ENCODE assay signal across 12 cellular contexts in the genomic region with DNA sequence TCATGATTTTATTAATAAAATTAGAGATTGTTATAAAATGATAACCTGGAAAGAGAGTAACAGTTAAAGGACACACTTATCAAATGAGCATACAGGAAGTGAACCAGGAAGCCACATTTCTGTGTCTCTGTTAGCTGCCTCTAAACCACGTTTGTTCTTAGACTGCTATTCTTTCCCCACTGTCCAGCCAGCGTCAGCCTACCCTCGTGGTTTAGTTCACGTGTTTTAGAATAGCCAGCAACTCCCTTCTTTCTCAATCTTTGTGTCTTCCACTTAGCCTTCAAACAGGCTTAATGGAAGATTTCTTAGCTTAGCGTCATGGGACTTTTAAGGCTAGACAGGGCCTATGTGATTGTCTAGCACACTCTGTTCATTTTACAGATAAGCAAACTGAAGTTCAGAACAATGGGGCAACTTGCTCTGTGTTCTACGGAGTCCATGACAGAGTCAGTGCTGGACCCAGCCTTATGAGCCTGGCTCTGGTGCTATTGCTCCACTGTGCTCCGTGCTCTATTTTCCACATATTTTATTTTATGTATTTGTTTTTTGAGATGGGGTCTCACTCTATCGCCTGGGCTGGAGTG. TPM values are rescaled to one million over a fixed set of nuclear protein-coding genes. Genes with fewer than 3 reads are reported as not detected.
A peak's percentile ranks its signal among the peaks of the same experiment; 100 is the strongest.
DNase-seq lines count a peak whose midpoint lies in the region; ATAC-seq and TF ChIP-seq lines count a peak whose summit lies in the region.
"Had no signal": no experiment of that assay in that cellular context is flagged by ENCODE, and none has a peak within 500 bp of the region (broad histone marks: within the 10 kb centered on the region; RNA-seq: fewer than 3 reads in every experiment).

No MANE protein-coding gene starts in this region.

- peaks cover 41% of the 10 kb centered on the region for H3K4me1 Mint-ChIP-seq in activated CD8-positive, alpha-beta T cell treated with anti-CD3 and anti-CD28 coated beads for 36 hours (ENCODE audit: low read depth)
- H3K4me1 Mint-ChIP-seq: memory B cell had no signal

- DNase-seq in heart right ventricle, result no peak
- DNase-seq in Right ventricle myocardium inferior (ENCODE audit: missing footprints), result no peak
- DNase-seq in activated CD8-positive, alpha-beta T cell treated with anti-CD3 and anti-CD28 coated beads for 36 hours, result peak; percentile 33
- peak; percentile 22 for DNase-seq in iris pigment epithelial cell (ENCODE audit: low read depth)
- DNase-seq in upper lobe of right lung, result no peak
- DNase-seq in GM19240 (ENCODE audit: insufficient read length, low spot score), result no peak
- DNase-seq in foreskin keratinocyte, result no peak
- DNase-seq: SHP77 treated with DMSO at 0.1 percent for 48 hours had no signal

- WGBS in heart right ventricle, 2 donors, result 56 to 64% methylated on average over 8 of the region's 8 CpGs

- H3K27ac ChIP-seq in heart right ventricle (peak overlapping the region in 6 of 10 donors; percentile 12 to 87 (median 39)), upper lobe of right lung (peak overlapping the region; percentile 24), foreskin keratinocyte (no peak overlapping the region)
- H3K27ac ChIP-seq: C4-2B, epithelial cell of prostate had no signal

- intact Hi-C loops in heart right ventricle (cut with DNase I) (no loop called here), Right ventricle myocardium inferior (cut with DNase I) (no loop called here), upper lobe of right lung (cut with DNase I) (no loop called here)
- intact Hi-C loops in activated CD8-positive, alpha-beta T cell treated with anti-CD3 and anti-CD28 coated beads for 36 hours (cut with micrococcal nuclease), result loop anchor here (10.0 kb wide), 1 partner anchor 612 kb away; no protein-coding TSS in a partner anchor

- H3K4me3 Mint-ChIP-seq in activated CD8-positive, alpha-beta T cell treated with anti-CD3 and anti-CD28 coated beads for 36 hours, result no peak overlapping the region
- H3K4me3 Mint-ChIP-seq: memory B cell had no signal

- H3K27me3 ChIP-seq in heart right ventricle (no peaks in the 10 kb centered on the region), upper lobe of right lung (no peaks in the 10 kb centered on the region), foreskin keratinocyte (no peaks in the 10 kb centered on the region)

- H3K27me3 Mint-ChIP-seq in activated CD8-positive, alpha-beta T cell treated with anti-CD3 and anti-CD28 coated beads for 36 hours, result no peaks in the 10 kb centered on the region

- POLR2A ChIA-PET in activated CD8-positive, alpha-beta T cell treated with anti-CD3 and anti-CD28 coated beads for 36 hours (lab: Charles Lee), result interaction anchor here (0.5 to 0.9 kb wide), 4 partner anchors 10 to 1304 kb away, joined by 3 read pairs; no protein-coding TSS in a partner anchor

- H3K27ac Mint-ChIP-seq in activated CD8-positive, alpha-beta T cell treated with anti-CD3 and anti-CD28 coated beads for 36 hours, result peak overlapping the region; percentile 81
- H3K27ac Mint-ChIP-seq: memory B cell had no signal

- TF ChIP-seq CTCF in heart right ventricle (IDR thresholded peaks at IDR 0.05) (no peak), upper lobe of right lung (IDR thresholded peaks at IDR 0.05) (no peak), foreskin keratinocyte (conservative IDR thresholded peaks at IDR 0.05) (no peak)
- no peak for TF ChIP-seq CTCF in activated CD8-positive, alpha-beta T cell treated with anti-CD3 and anti-CD28 coated beads for 36 hours (IDR thresholded peaks at IDR 0.05)

- H3K36me3 ChIP-seq in heart right ventricle, result no peaks in the 10 kb centered on the region
- H3K36me3 ChIP-seq in upper lobe of right lung, result no peaks in the 10 kb centered on the region

- H3K36me3 Mint-ChIP-seq in activated CD8-positive, alpha-beta T cell treated with anti-CD3 and anti-CD28 coated beads for 36 hours (ENCODE audit: low read depth), result peaks cover 6% of the 10 kb centered on the region
- H3K36me3 Mint-ChIP-seq: memory B cell had no signal

- ATAC-seq in heart right ventricle (peak in 6 of 8 donors; percentile 15 to 39 (median 27)), Right ventricle myocardium inferior (no peak), upper lobe of right lung (peak; percentile 90), foreskin keratinocyte (no peak), GM19463 (IDR thresholded peaks at IDR 0.05; ENCODE audit: unreplicated experiment) (no peak)
- ATAC-seq in activated CD8-positive, alpha-beta T cell treated with anti-CD3 and anti-CD28 coated beads for 36 hours, result peak; percentile 22

- H3K4me3 ChIP-seq in heart right ventricle, result no peak overlapping the region
- no peak overlapping the region for H3K4me3 ChIP-seq in upper lobe of right lung

- H3K4me1 ChIP-seq in heart right ventricle, result peaks cover 0 to 57% (median 24%) of the 10 kb centered on the region in 9 donors
- no peaks in the 10 kb centered on the region for H3K4me1 ChIP-seq in upper lobe of right lung
- H3K4me1 ChIP-seq in foreskin keratinocyte, result peaks cover 5% of the 10 kb centered on the region

- CTCF ChIA-PET in activated CD8-positive, alpha-beta T cell treated with anti-CD3 and anti-CD28 coated beads for 36 hours (lab: Charles Lee), result interaction anchor here (0.8 to 1.0 kb wide), 2 partner anchors 22 to 156 kb away, joined by 3 read pairs; no protein-coding TSS in a partner anchor

- H3K9me3 ChIP-seq in heart right ventricle, result no peaks in the 10 kb centered on the region
- H3K9me3 ChIP-seq in upper lobe of right lung, result no peaks in the 10 kb centered on the region

- peaks cover 1% of the 10 kb centered on the region for H3K9me3 Mint-ChIP-seq in activated CD8-positive, alpha-beta T cell treated with anti-CD3 and anti-CD28 coated beads for 36 hours
- H3K9me3 Mint-ChIP-seq: memory B cell had no signal

RNA-seq across cellular contexts. Expression of gene GRAMD1B, which starts 27.2 kb away (rescaled TPM):
- total RNA-seq in heart right ventricle (10 to 100 TPM in 9 of 10 donors, 1 to 10 TPM in 1; 8.4 to 41.0 (median 23.3) TPM), Right ventricle myocardium inferior (17.6 TPM), upper lobe of right lung (4.8 TPM), foreskin keratinocyte (0.04 and 0.07 TPM in 2 replicates)
- polyA plus RNA-seq in heart right ventricle (10 to 100 TPM in 1 of 2 donors, 1 to 10 TPM in 1; 7.3 to 16.1 TPM), foreskin keratinocyte (0.03 and 0.09 TPM in 2 replicates)
- 10 to 100 TPM; 15.4 to 16.2 TPM for total RNA-seq in activated CD8-positive, alpha-beta T cell treated with anti-CD3 and anti-CD28 coated beads for 36 hours

Comparison
In these comparisons a context has a peak if more than half of its experiments do, and no peak if none do; other contexts are left out.
1. ATAC-seq: peak in heart right ventricle (6 of 8), activated CD8-positive, alpha-beta T cell treated with anti-CD3 and anti-CD28 coated beads for 36 hours (single experiment) and upper lobe of right lung (single experiment); none in Right ventricle myocardium inferior (single experiment), foreskin keratinocyte (single experiment) and GM19463 (single experiment).
2. DNase-seq: peak in activated CD8-positive, alpha-beta T cell treated with anti-CD3 and anti-CD28 coated beads for 36 hours (single experiment) and iris pigment epithelial cell (single experiment); none in heart right ventricle (0 of 2), Right ventricle myocardium inferior (single experiment), upper lobe of right lung (single experiment), GM19240 (single experiment) and foreskin keratinocyte (0 of 2).